Comparison of ENCODE assay signal across 9 cellular contexts in the genomic region with DNA sequence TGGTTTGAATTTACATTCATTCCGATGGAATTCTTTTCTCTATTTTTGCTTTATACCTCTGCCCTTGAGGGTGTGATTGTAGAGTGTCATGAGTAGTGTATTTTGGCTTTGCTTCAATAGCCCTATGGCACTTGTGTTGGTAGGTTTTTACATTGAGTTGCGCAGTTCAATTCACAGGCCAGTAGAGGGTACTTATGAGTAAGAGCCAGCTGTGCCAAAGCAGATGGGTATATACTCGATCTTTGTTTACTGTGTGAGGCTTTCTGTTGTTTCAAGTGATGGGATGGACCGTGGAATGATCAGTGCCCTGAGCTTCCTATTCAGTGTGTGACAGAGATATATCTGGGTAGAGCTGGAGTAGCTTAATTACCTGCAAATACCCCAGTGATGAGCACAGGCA. TPM values are rescaled to one million over a fixed set of nuclear protein-coding genes. Genes with fewer than 3 reads are reported as not detected.
DNase-seq lines count a peak whose midpoint lies in the region; ATAC-seq lines count a peak whose summit lies in the region.
"Had no signal": no experiment of that assay in that cellular context is flagged by ENCODE, and none has a peak within 500 bp of the region (broad histone marks: within the 10 kb centered on the region; RNA-seq: fewer than 3 reads in every experiment).

No MANE protein-coding gene starts in this region.

- peaks cover 25% of the 10 kb centered on the region for H3K9me3 Mint-ChIP-seq in activated CD4-positive, alpha-beta memory T cell treated with anti-CD3 and anti-CD28 coated beads for 36 hours

- CTCF ChIA-PET in activated CD4-positive, alpha-beta memory T cell treated with anti-CD3 and anti-CD28 coated beads for 36 hours (lab: Charles Lee), result interaction anchor here (0.8 to 1.4 kb wide), 4 partner anchors 61 to 294 kb away, joined by 3 to 4 read pairs (median 3); no protein-coding TSS in a partner anchor

- H3K4me3 Mint-ChIP-seq in activated CD4-positive, alpha-beta memory T cell treated with anti-CD3 and anti-CD28 coated beads for 36 hours, result no peak overlapping the region
- H3K4me3 Mint-ChIP-seq: central memory CD8-positive, alpha-beta T cell had no signal

- intact Hi-C loops in activated CD4-positive, alpha-beta memory T cell treated with anti-CD3 and anti-CD28 coated beads for 36 hours (cut with micrococcal nuclease), result loop anchor here (5.0 kb wide), 2 partner anchors 192 to 292 kb away; no protein-coding TSS in a partner anchor

- peaks cover 7% of the 10 kb centered on the region for H3K4me1 Mint-ChIP-seq in activated CD4-positive, alpha-beta memory T cell treated with anti-CD3 and anti-CD28 coated beads for 36 hours (ENCODE audit: low read depth)
- H3K4me1 Mint-ChIP-seq: central memory CD8-positive, alpha-beta T cell had no signal

- in situ Hi-C loops in SK-MEL-5 (cut with HindIII; ENCODE audit: low pct_unique_long_range_greater_than_20kb, low sequenced_read_pairs), result no loop called here

- H3K27me3 Mint-ChIP-seq in activated CD4-positive, alpha-beta memory T cell treated with anti-CD3 and anti-CD28 coated beads for 36 hours, result peaks cover 16% of the 10 kb centered on the region

- peaks cover 7% of the 10 kb centered on the region for H3K36me3 Mint-ChIP-seq in activated CD4-positive, alpha-beta memory T cell treated with anti-CD3 and anti-CD28 coated beads for 36 hours

- ATAC-seq in HG03103 (IDR thresholded peaks at IDR 0.05; ENCODE audit: low read depth, unreplicated experiment) (peak; percentile 56), HG02678 (IDR thresholded peaks at IDR 0.05; ENCODE audit: unreplicated experiment) (no peak)

- DNase-seq in DMS114 treated with DMSO at 0.1 percent for 48 hours (lab: John Stamatoyannopoulos, UW; ENCODE audit: unreplicated experiment) (peak; percentile 5), SK-MEL-5 (ENCODE audit: low read depth, low spot score) (peak; percentile 65), iPS-NIHi7 (ENCODE audit: extremely low spot score) (peak; percentile 47), NCI-H2227 treated with DMSO at 0.1 percent for 48 hours (lab: John Stamatoyannopoulos, UW) (no peak)
- no peak for DNase-seq in activated CD4-positive, alpha-beta memory T cell treated with anti-CD3 and anti-CD28 coated beads for 36 hours
- DNase-seq in activated naive CD4-positive, alpha-beta T cell treated with anti-CD3 and anti-CD28 coated beads, Interleukin-2, amount 50 U/mL, for 16 hours, result no peak

- POLR2A ChIA-PET in activated CD4-positive, alpha-beta memory T cell treated with anti-CD3 and anti-CD28 coated beads for 36 hours (lab: Charles Lee), result no interaction called here

- H3K27ac Mint-ChIP-seq in activated CD4-positive, alpha-beta memory T cell treated with anti-CD3 and anti-CD28 coated beads for 36 hours, result no peak overlapping the region

RNA-seq across cellular contexts. Expression of gene AKR1C3, which starts 4.3 kb away (rescaled TPM):
- not detected in 2 replicates for total RNA-seq in SK-MEL-5 (2014; rRNA removed; shearing (Covaris generic))
- polyA plus RNA-seq in SK-MEL-5 (2015; cell fraction: cytosol; rRNA removed), result 0.37 TPM in 1 of 2 replicates, not detected in the other
- polyA plus RNA-seq in SK-MEL-5 (2015; cell fraction: nucleus; rRNA removed), result not detected in 2 replicates
- total RNA-seq in activated CD4-positive, alpha-beta memory T cell treated with anti-CD3 and anti-CD28 coated beads for 36 hours, result under 1 TPM; 0.33 to 0.70 TPM

Comparison
In these comparisons a context has a peak if more than half of its experiments do, and no peak if none do; other contexts are left out.
1. DNase-seq: peak in DMS114 treated with DMSO at 0.1 percent for 48 hours (single experiment), SK-MEL-5 (single experiment) and iPS-NIHi7 (single experiment); none in NCI-H2227 treated with DMSO at 0.1 percent for 48 hours (single experiment), activated CD4-positive, alpha-beta memory T cell treated with anti-CD3 and anti-CD28 coated beads for 36 hours (single experiment) and activated naive CD4-positive, alpha-beta T cell treated with anti-CD3 and anti-CD28 coated beads, Interleukin-2, amount 50 U/mL, for 16 hours (single experiment).